In genomic region chr1:226429051-226429461, GRCh38 we compare ENCODE assay signal across 16 cellular contexts. TPM values are rescaled to one million over a fixed set of nuclear protein-coding genes. Genes with fewer than 3 reads are reported as not detected.
DNase-seq lines count a peak whose midpoint lies in the region; ATAC-seq, FAIRE-seq and TF ChIP-seq lines count a peak whose summit lies in the region.
"Had no signal": no experiment of that assay in that cellular context is flagged by ENCODE, and none has a peak within 500 bp of the region (broad histone marks: within the 10 kb centered on the region; RNA-seq: fewer than 3 reads in every experiment).

No MANE protein-coding gene starts in this region.

- no peak for TF ChIP-seq EP300 in H1 (IDR thresholded peaks at IDR 0.05; ENCODE audit: borderline replicate concordance in 1 of 2, low read depth in 2 of 2, low read length in 2 of 2)

- no peak overlapping the region for H2BK120ac ChIP-seq in H1 (replicated peaks; ENCODE audit: low read depth, low read length)

- no peaks in the 10 kb centered on the region for H3K23me2 ChIP-seq in H1 (ENCODE audit: low read depth, low read length)

- peaks cover 0 to 2% (median 0%) of the 10 kb centered on the region in 4 experiments; a peak in 1 of 7 replicates for H3K27me3 ChIP-seq in H1 (replicated peaks in 1 of 4; ENCODE audit: control insufficient read depth in 3 of 4, extremely low read depth in 1 of 4, insufficient read depth in 3 of 4, low read length in 3 of 4)

- no peak overlapping the region for H2AK5ac ChIP-seq in H1 (ENCODE audit: low read depth, low read length)

- H3K9me3 Mint-ChIP-seq in activated T-cell treated with anti-CD3 and anti-CD28 coated beads, Interleukin-2, amount 50 U/mL, for 4 hours: no peaks in the 10 kb centered on the region
- H3K9me3 Mint-ChIP-seq: activated CD4-positive, alpha-beta T cell treated with anti-CD3 and anti-CD28 coated beads, Interleukin-2, amount 10 ng/mL, durations not matched to agents 24 days and 14 days; activated naive CD4-positive, alpha-beta T cell treated with anti-CD3 and anti-CD28 coated beads, Interleukin-2, amount 50 U/mL, for 72 hours; mesothelial cell of epicardium had no signal

- H3K9me3 ChIP-seq in H1 (ENCODE audit: insufficient read depth in 2 of 2, low read depth in 1 of 2, low read length in 1 of 2): no peaks in the 10 kb centered on the region
- H3K9me3 ChIP-seq: stomach had no signal

- ATAC-seq in activated T-cell treated with anti-CD3 and anti-CD28 coated beads, Interleukin-2, amount 50 U/mL, for 4 hours: peak; percentile 50 to 66
- ATAC-seq in HG02623 (IDR thresholded peaks at IDR 0.05; ENCODE audit: unreplicated experiment): no peak
- ATAC-seq in HG03442 (IDR thresholded peaks at IDR 0.05; ENCODE audit: unreplicated experiment): no peak
- ATAC-seq in HG02870 (IDR thresholded peaks at IDR 0.05; ENCODE audit: unreplicated experiment): no peak
- ATAC-seq: activated naive CD4-positive, alpha-beta T cell treated with anti-CD3 and anti-CD28 coated beads, Interleukin-2, amount 50 U/mL, for 72 hours had no signal

- no peak for TF ChIP-seq CTCF in H1 (IDR thresholded peaks at IDR 0.05; ENCODE audit: control extremely low read depth in 1 of 3, insufficient read depth in 1 of 3, low read depth in 1 of 3, low read length in 3 of 3)

- H4K8ac ChIP-seq in H1 (ENCODE audit: extremely low read depth, insufficient read depth, low read length): no peak overlapping the region

- peaks cover 22% of the 10 kb centered on the region for H3K4me1 Mint-ChIP-seq in activated T-cell treated with anti-CD3 and anti-CD28 coated beads, Interleukin-2, amount 50 U/mL, for 4 hours (ENCODE audit: low read depth)

- H3K27ac ChIP-seq in H1 (ENCODE audit: low read depth, low read length): no peak overlapping the region
- H3K27ac ChIP-seq: C4-2B, stomach had no signal

- no peak for TF ChIP-seq RAD21 in H1 (IDR thresholded peaks at IDR 0.05 in 1 of 2, conservative IDR thresholded peaks at IDR 0.05 in 1 of 2; ENCODE audit: low read depth in 2 of 2, low read length in 2 of 2)

- H3K79me2 ChIP-seq in H1 (ENCODE audit: control insufficient read depth in 1 of 2, insufficient read depth in 2 of 2, low read length in 2 of 2): no peaks in the 10 kb centered on the region

- no peaks in the 10 kb centered on the region for H3K36me3 ChIP-seq in H1 (ENCODE audit: control insufficient read depth in 2 of 4, insufficient read depth in 4 of 4, low read length in 3 of 4)
- H3K36me3 ChIP-seq: stomach had no signal

- no peak overlapping the region; the same call in 1 of the 2 replicates for H2BK5ac ChIP-seq in H1 (ENCODE audit: low read depth, low read length)

- H4K20me1 ChIP-seq in H1 (replicated peaks in 1 of 2; ENCODE audit: control insufficient read depth in 1 of 2, insufficient read depth in 2 of 2, low read length in 2 of 2): no peaks in the 10 kb centered on the region

- no peak overlapping the region for H3K23ac ChIP-seq in H1 (ENCODE audit: insufficient read length)

- peak overlapping the region; percentile 65; the same call in 1 of the 2 replicates for H2AFZ ChIP-seq in H1 (ENCODE audit: low read length)

- H2BK20ac ChIP-seq in H1 (ENCODE audit: low read length): no peak overlapping the region; the same call in 1 of the 2 replicates

- H3K4me2 ChIP-seq in H1 (ENCODE audit: insufficient read depth in 1 of 2, low read depth in 2 of 2, low read length in 2 of 2): no peak overlapping the region; a peak in 1 of 4 replicates

- CTCF ChIA-PET in H1 (lab: Charles Lee; ENCODE audit: partially characterized antibody): interaction anchor here (0.7 to 1.6 kb wide), 4 partner anchors 8 to 91 kb away, joined by 3 to 5 read pairs (median 4); no protein-coding TSS in a partner anchor

- no peak for TF ChIP-seq POLR2A in H1 (IDR thresholded peaks at IDR 0.05; ENCODE audit: control extremely low read depth in 1 of 2, low read depth in 2 of 2, low read length in 2 of 2)

- no peak overlapping the region for H3K4me3 ChIP-seq in H1 (ENCODE audit: extremely low read depth in 1 of 4, insufficient read depth in 2 of 4, low read depth in 3 of 4, low read length in 4 of 4)
- H3K4me3 ChIP-seq: stomach had no signal

- H3K79me1 ChIP-seq in H1 (ENCODE audit: low read depth, low read length): no peaks in the 10 kb centered on the region

- no peaks in the 10 kb centered on the region for H3K36me3 Mint-ChIP-seq in activated T-cell treated with anti-CD3 and anti-CD28 coated beads, Interleukin-2, amount 50 U/mL, for 4 hours (ENCODE audit: insufficient read depth)
- H3K36me3 Mint-ChIP-seq: activated naive CD4-positive, alpha-beta T cell treated with anti-CD3 and anti-CD28 coated beads, Interleukin-2, amount 50 U/mL, for 72 hours; mesothelial cell of epicardium had no signal

- peaks cover 0 to 9% (median 4%) of the 10 kb centered on the region in 4 experiments; a peak in 4 of 7 replicates for H3K4me1 ChIP-seq in H1 (replicated peaks in 1 of 4; ENCODE audit: control insufficient read depth in 3 of 4, insufficient read depth in 4 of 4, low read length in 3 of 4)
- H3K4me1 ChIP-seq: stomach had no signal

- no peak overlapping the region for H4K5ac ChIP-seq in H1 (ENCODE audit: insufficient read length, low read depth, low read length)

- FAIRE-seq in H1 (lab: Jason Lieb, UNC) (no peak), urothelium cell line (lab: Jason Lieb, UNC) (no peak)
- FAIRE-seq: colon had no signal

- H3K27me3 Mint-ChIP-seq in activated T-cell treated with anti-CD3 and anti-CD28 coated beads, Interleukin-2, amount 50 U/mL, for 4 hours (ENCODE audit: low read depth): no peaks in the 10 kb centered on the region

- no peak overlapping the region for H3K56ac ChIP-seq in H1 (replicated peaks; ENCODE audit: insufficient read length, low read depth, low read length)

- no peak overlapping the region for H4K91ac ChIP-seq in H1 (replicated peaks; ENCODE audit: insufficient read length, low read length)

- H2BK12ac ChIP-seq in H1 (ENCODE audit: low read depth, low read length): peak overlapping the region; percentile 13; the same call in 1 of the 2 replicates

- no peak overlapping the region for H3K18ac ChIP-seq in H1 (ENCODE audit: extremely low read depth, low read length)

- no peak overlapping the region for H3K4ac ChIP-seq in H1 (replicated peaks; ENCODE audit: insufficient read length, low read depth, low read length)

- peak; percentile 16 for DNase-seq in activated T-cell treated with anti-CD3 and anti-CD28 coated beads, Interleukin-2, amount 50 U/mL, for 4 hours
- DNase-seq in activated T-cell treated with anti-CD3 and anti-CD28 coated beads for 4 hours (no peak), NCI-H345 (lab: John Stamatoyannopoulos, UW) (peak; percentile 84), H1 (ENCODE audit: low read depth in 1 of 2, low spot score in 2 of 2) (no peak), urothelium cell line (ENCODE audit: low spot score) (peak; percentile 48)
- DNase-seq: activated CD4-positive, alpha-beta T cell treated with anti-CD3 and anti-CD28 coated beads, Interleukin-2, amount 10 ng/mL, durations not matched to agents 24 days and 14 days; NCI-H1105 treated with DMSO at 0.1 percent for 48 hours; stimulated activated CD4-positive, alpha-beta T cell treated with anti-CD3 and anti-CD28 coated beads, Interleukin-4, amount 100 ng/mL, for 24 hours; stomach had no signal

- H2BK15ac ChIP-seq in H1 (ENCODE audit: low read length): no peak overlapping the region

- no peak overlapping the region for H3K9ac ChIP-seq in H1 (replicated peaks in 1 of 4; ENCODE audit: extremely low read depth in 1 of 4, low read depth in 3 of 4, low read length in 3 of 4)

- POLR2A ChIA-PET in H1 (lab: Charles Lee; ENCODE audit: partially characterized antibody): no interaction called here

- 58% methylated on average over 5 of the region's 7 CpGs; no CpG with 5 or more reads in 1 of the 2 experiments for WGBS in H1 (ENCODE audit: extremely low coverage in 1 of 2, insufficient coverage in 1 of 2, insufficient read length in 1 of 2, insufficient replicate concordance in 2 of 2, low coverage in 1 of 2, low lambda C conversion rate in 2 of 2, missing lambda C conversion rate in 1 of 2), 2 experiments

- H3K14ac ChIP-seq in H1 (ENCODE audit: insufficient read length): no peak overlapping the region

- no peak overlapping the region for H3K4me3 Mint-ChIP-seq in activated T-cell treated with anti-CD3 and anti-CD28 coated beads, Interleukin-2, amount 50 U/mL, for 4 hours
- H3K4me3 Mint-ChIP-seq: activated CD4-positive, alpha-beta T cell treated with anti-CD3 and anti-CD28 coated beads, Interleukin-2, amount 10 ng/mL, durations not matched to agents 24 days and 14 days; mesothelial cell of epicardium had no signal

TF ChIP-seq in H1, 55 proteins besides CTCF, POLR2A, EP300 and RAD21:
- TF ChIP-seq RFX5 (IDR thresholded peaks at IDR 0.05; ENCODE audit: borderline replicate concordance, low read depth, low read length) (no peak), FOSL1 (IDR thresholded peaks at IDR 0.05; ENCODE audit: insufficient read depth, low read depth, low read length) (no peak), YY1 (IDR thresholded peaks at IDR 0.05; ENCODE audit: low read depth, low read length) (no peak), CTBP2 (IDR thresholded peaks at IDR 0.05; ENCODE audit: borderline replicate concordance, insufficient read depth, insufficient read length, low read length) (no peak)

RNA-seq across cellular contexts. Expression of gene PARP1, which starts 21.2 kb away (rescaled TPM):
- 100 to 1,000 TPM; 209 to 218 (median 213) TPM for total RNA-seq in activated T-cell treated with anti-CD3 and anti-CD28 coated beads, Interleukin-2, amount 50 U/mL, for 4 hours
- total RNA-seq in H1 (2021; fragmentation: NEBNext Ultra II Directional; extraction: Animal tissue kit (Norgen Biotek cat#: 25700)): 408 and 416 TPM in 2 replicates
- 441 and 711 TPM in 2 replicates for polyA plus RNA-seq in H1 (2011; rRNA removed)
- 578 TPM for polyA plus RNA-seq in H1 (2011; cell fraction: cytosol; rRNA removed)
- polyA plus RNA-seq in H1 (2011; cell fraction: nucleus; rRNA removed): 551 TPM
- 318 to 335 TPM (median 328 TPM) in 4 replicates for polyA plus RNA-seq in H1 (2012, experiment 1 of 2)
- polyA plus RNA-seq in H1 (2012, experiment 2 of 2): 58.8 TPM
- 354 TPM for polyA plus RNA-seq in H1 (2013, experiment 1 of 2)
- 356 TPM for polyA plus RNA-seq in H1 (2013, experiment 2 of 2)
- polyA minus RNA-seq in H1 (2011; rRNA and poly(A)+ RNA removed): 516 and 569 TPM in 2 replicates
- 222 TPM for polyA minus RNA-seq in H1 (2011; cell fraction: cytosol; rRNA and poly(A)+ RNA removed)
- polyA minus RNA-seq in H1 (2011; cell fraction: nucleus; rRNA and poly(A)+ RNA removed): 286 TPM

Comparison
In these comparisons a context has a peak if more than half of its experiments do, and no peak if none do; other contexts are left out.
1. DNase-seq: peak in activated T-cell treated with anti-CD3 and anti-CD28 coated beads, Interleukin-2, amount 50 U/mL, for 4 hours (single experiment), NCI-H345 (single experiment) and urothelium cell line (single experiment); none in activated T-cell treated with anti-CD3 and anti-CD28 coated beads for 4 hours (single experiment) and H1 (0 of 2).
2. ATAC-seq: peak in activated T-cell treated with anti-CD3 and anti-CD28 coated beads, Interleukin-2, amount 50 U/mL, for 4 hours (2 of 2); none in HG02623 (single experiment), HG03442 (single experiment) and HG02870 (single experiment).